ENCODE assay signal across 8 cellular contexts in the genomic region with DNA sequence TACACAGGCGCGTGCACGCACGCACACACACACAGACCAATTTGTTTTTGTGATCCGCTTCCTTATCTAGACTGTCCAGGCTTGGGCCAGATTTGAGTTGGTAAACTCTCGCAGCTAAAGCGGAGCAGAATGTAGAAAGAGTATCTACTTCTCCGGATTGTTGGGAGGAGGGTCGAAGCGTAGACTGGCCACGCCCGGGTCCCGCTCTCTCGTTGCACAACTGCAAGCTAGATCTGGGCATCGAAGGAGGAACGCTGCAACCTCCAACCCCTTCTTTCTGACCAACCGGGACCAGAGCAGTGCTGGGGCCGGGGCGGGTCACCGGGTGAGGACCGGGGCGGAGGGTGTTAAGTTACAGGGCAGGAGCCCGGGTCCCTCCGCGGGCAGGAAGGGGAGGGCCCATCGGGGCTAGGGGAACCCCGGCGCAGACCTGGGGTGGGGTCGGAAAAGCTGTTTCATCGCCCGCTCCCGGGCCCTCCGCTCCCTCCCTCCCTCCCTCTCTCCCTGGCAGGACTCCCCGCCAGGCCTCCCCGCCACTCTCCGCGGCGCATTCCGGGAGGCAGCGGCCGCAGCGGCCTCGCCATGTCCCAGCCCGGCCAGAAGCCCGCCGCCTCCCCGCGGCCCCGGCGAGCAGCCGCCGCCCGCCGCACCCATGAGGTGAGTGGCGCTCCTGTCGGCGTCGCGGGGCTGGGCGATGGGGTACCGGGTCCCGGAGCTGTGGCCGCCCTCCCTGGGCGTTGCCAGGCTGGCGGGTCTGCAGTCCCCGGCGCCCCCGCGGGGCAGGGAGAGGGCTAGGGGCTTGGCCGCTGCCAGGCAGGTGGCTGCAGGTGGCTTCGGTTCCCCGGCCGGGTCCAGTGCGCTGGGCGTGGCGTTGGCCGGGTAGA. TPM values are rescaled to one million over a fixed set of nuclear protein-coding genes. Genes with fewer than 3 reads are reported as not detected.
DNase-seq lines count a peak whose midpoint lies in the region; ATAC-seq, FAIRE-seq and TF ChIP-seq lines count a peak whose summit lies in the region.

A gene with protein sequence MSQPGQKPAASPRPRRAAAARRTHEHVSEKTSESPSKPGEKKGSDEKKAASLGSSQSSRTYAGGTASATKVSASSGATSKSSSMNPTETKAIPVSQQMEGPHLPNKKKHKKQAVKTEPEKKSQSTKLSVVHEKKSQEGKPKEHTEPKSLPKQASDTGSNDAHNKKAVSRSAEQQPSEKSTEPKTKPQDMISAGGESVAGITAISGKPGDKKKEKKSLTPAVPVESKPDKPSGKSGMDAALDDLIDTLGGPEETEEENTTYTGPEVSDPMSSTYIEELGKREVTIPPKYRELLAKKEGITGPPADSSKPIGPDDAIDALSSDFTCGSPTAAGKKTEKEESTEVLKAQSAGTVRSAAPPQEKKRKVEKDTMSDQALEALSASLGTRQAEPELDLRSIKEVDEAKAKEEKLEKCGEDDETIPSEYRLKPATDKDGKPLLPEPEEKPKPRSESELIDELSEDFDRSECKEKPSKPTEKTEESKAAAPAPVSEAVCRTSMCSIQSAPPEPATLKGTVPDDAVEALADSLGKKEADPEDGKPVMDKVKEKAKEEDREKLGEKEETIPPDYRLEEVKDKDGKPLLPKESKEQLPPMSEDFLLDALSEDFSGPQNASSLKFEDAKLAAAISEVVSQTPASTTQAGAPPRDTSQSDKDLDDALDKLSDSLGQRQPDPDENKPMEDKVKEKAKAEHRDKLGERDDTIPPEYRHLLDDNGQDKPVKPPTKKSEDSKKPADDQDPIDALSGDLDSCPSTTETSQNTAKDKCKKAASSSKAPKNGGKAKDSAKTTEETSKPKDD (plus strand): TSS at position 536 of the 884 bp plus-strand sequence. CDS start 47 bp downstream, at position 583.

- H2BK15ac ChIP-seq in mesenchymal stem cell (ENCODE audit: low read depth, poor library complexity, severe bottlenecking), result peak within 1 kb of the TSS; percentile 93

- H3K9ac ChIP-seq in mesenchymal stem cell (ENCODE audit: low read length), result peak within 1 kb of the TSS; percentile 97

- H3K4me3 ChIP-seq in A549 (peak within 1 kb of the TSS; percentile 93), mesenchymal stem cell (ENCODE audit: insufficient read depth in 1 of 2, low read depth in 1 of 2, low read length in 2 of 2) (peak within 1 kb of the TSS; percentile 94 to 97)

- peak; percentile 87 to 90 for ATAC-seq in A549
- ATAC-seq in GM18511 (IDR thresholded peaks at IDR 0.05; ENCODE audit: unreplicated experiment), result peak; percentile 71
- ATAC-seq in HG03025 (IDR thresholded peaks at IDR 0.05; ENCODE audit: low FRiP score, unreplicated experiment), result peak; percentile 57

- CTCF ChIA-PET in A549 (lab: Yijun Ruan, JAX), result interaction anchor here (0.6 to 3.3 kb wide), 11 partner anchors 10 to 146 kb away, joined by 3 to 12 read pairs (median 5); partner anchors contain the start of gene ERAP1

- peak; percentile 23 for FAIRE-seq in A549 (lab: Jason Lieb, UNC)

- TF ChIP-seq RAD21 in A549 (conservative IDR thresholded peaks at IDR 0.05 in 1 of 2, IDR thresholded peaks at IDR 0.05 in 1 of 2), result no peak; a peak in 1 of 5 replicates

- H2BK12ac ChIP-seq in mesenchymal stem cell (ENCODE audit: low read length in 2 of 2), result peak within 1 kb of the TSS; percentile 15 to 90

- H3K9me3 ChIP-seq in A549, result no peaks in the 10 kb centered on the region
- H3K9me3 ChIP-seq in mesenchymal stem cell (ENCODE audit: control insufficient read depth, low read length), result no peaks in the 10 kb centered on the region

- H3K4me1 ChIP-seq in A549 (peaks cover 67% of the 10 kb centered on the region), mesenchymal stem cell (ENCODE audit: control insufficient read depth, insufficient read depth, low read depth, low read length) (peaks cover 10% of the 10 kb centered on the region)

- TF ChIP-seq CTCF in A549 (IDR thresholded peaks at IDR 0.05), result no peak

- peak within 1 kb of the TSS; percentile 50 for H2AK5ac ChIP-seq in mesenchymal stem cell (ENCODE audit: low read length, severe bottlenecking)

- peak within 1 kb of the TSS; percentile 96 to 99 for H3K14ac ChIP-seq in mesenchymal stem cell (ENCODE audit: low read length in 2 of 2)

- 1% methylated on average over 22 of the region's 77 CpGs for WGBS in A549 (ENCODE audit: missing lambda C conversion rate)
- WGBS in mesenchymal stem cell, result under 1% methylated on average over 57 of the region's 77 CpGs

- peak within 1 kb of the TSS; percentile 73 for H4K91ac ChIP-seq in mesenchymal stem cell (ENCODE audit: low read length)

- H2BK120ac ChIP-seq in mesenchymal stem cell (ENCODE audit: low read depth, low read length), result peak within 1 kb of the TSS; percentile 95

- POLR2A ChIA-PET in A549 (lab: Yijun Ruan, JAX), result interaction anchor here (0.8 to 3.5 kb wide), 25 partner anchors 9 to 839 kb away, joined by 3 to 41 read pairs (median 4); partner anchors contain the start of genes ERAP1, GLRX and LNPEP

- H3K36me3 ChIP-seq in mesenchymal stem cell (ENCODE audit: control insufficient read depth in 1 of 2, insufficient read depth in 2 of 2, low read depth in 1 of 2, low read length in 2 of 2), result peaks cover 0 to 2% of the 10 kb centered on the region in 2 experiments

- DNase-seq in A549 (ENCODE audit: low read depth in 1 of 2, low spot score in 1 of 2), result peak; percentile 97 to 98
- peak; percentile 86 for DNase-seq in NCI-H69 (lab: John Stamatoyannopoulos, UW)
- peak; percentile 59 to 74 for DNase-seq in activated CD8-positive, alpha-beta memory T cell treated with anti-CD3 and anti-CD28 coated beads for 1 hour (ENCODE audit: extremely low read depth in 1 of 2, low read depth in 1 of 2)
- peak; percentile 55 for DNase-seq in effector CD8-positive, alpha-beta T cell (lab: John Stamatoyannopoulos, UW)
- peak; percentile 94 for DNase-seq in mesenchymal stem cell
- peak; percentile 64 for DNase-seq in stimulated activated CD8-positive, alpha-beta memory T cell treated with anti-CD3 and anti-CD28 coated beads, Interleukin-15, amount 100 ng/mL, for 1 hour (ENCODE audit: low read depth)

- TF ChIP-seq EP300 in A549 (IDR thresholded peaks at IDR 0.05), result no peak

- H3K27me3 ChIP-seq in mesenchymal stem cell (ENCODE audit: control insufficient read depth in 1 of 2, insufficient read depth in 1 of 2, low read length in 2 of 2), result no peaks in the 10 kb centered on the region

- H3K27ac ChIP-seq in A549 (peak within 1 kb of the TSS; percentile 98 to 100), mesenchymal stem cell (ENCODE audit: low read length, poor library complexity, severe bottlenecking) (peak within 1 kb of the TSS; percentile 93)

- H3K79me1 ChIP-seq in mesenchymal stem cell (replicated peaks; ENCODE audit: low read length, poor library complexity, severe bottlenecking), result peaks cover 10% of the 10 kb centered on the region

- peak within 1 kb of the TSS; percentile 96 for H3K18ac ChIP-seq in mesenchymal stem cell (ENCODE audit: low read depth in 1 of 2, low read length in 2 of 2)

- H2BK5ac ChIP-seq in mesenchymal stem cell (ENCODE audit: low read depth, low read length, poor library complexity, severe bottlenecking), result peak within 1 kb of the TSS; percentile 85

- H3K4me2 ChIP-seq in A549, result peak within 1 kb of the TSS; percentile 90
- peak within 1 kb of the TSS; percentile 66 for H3K4me2 ChIP-seq in mesenchymal stem cell (ENCODE audit: low read length, poor library complexity, severe bottlenecking)

- no peak for TF ChIP-seq POLR2A in A549 (IDR thresholded peaks at IDR 0.05; ENCODE audit: low read length)

- peak within 1 kb of the TSS in 1 of 2 experiments; percentile 93 for H3K23ac ChIP-seq in mesenchymal stem cell (ENCODE audit: low read length in 2 of 2)

- H3K4ac ChIP-seq in mesenchymal stem cell (ENCODE audit: low read depth in 1 of 2, low read length in 2 of 2), result peak within 1 kb of the TSS; percentile 85 to 98

- peak within 1 kb of the TSS; percentile 98 for H4K8ac ChIP-seq in mesenchymal stem cell (ENCODE audit: low read length)

- H2AFZ ChIP-seq in mesenchymal stem cell (ENCODE audit: low read depth, low read length), result peak within 1 kb of the TSS; percentile 98

TF ChIP-seq in A549, 52 proteins besides CTCF, POLR2A, EP300 and RAD21 (continues in another document):
- TF ChIP-seq, protein P1, sequence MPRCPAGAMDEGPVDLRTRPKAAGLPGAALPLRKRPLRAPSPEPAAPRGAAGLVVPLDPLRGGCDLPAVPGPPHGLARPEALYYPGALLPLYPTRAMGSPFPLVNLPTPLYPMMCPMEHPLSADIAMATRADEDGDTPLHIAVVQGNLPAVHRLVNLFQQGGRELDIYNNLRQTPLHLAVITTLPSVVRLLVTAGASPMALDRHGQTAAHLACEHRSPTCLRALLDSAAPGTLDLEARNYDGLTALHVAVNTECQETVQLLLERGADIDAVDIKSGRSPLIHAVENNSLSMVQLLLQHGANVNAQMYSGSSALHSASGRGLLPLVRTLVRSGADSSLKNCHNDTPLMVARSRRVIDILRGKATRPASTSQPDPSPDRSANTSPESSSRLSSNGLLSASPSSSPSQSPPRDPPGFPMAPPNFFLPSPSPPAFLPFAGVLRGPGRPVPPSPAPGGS (IDR thresholded peaks at IDR 0.05), result peak; percentile 22; the same call in 2 of the 3 replicates
- TF ChIP-seq HOXA7 (CRISPR knock-in tag; IDR thresholded peaks at IDR 0.05) (no peak), RARB (CRISPR knock-in tag; IDR thresholded peaks at IDR 0.05) (no peak), EHMT2 (IDR thresholded peaks at IDR 0.05; ENCODE audit: low read depth) (no peak), PHF8 (IDR thresholded peaks at IDR 0.05; ENCODE audit: borderline replicate concordance, low read depth) (peak; percentile 90; the same call in 1 of the 2 replicates), CBX2 (IDR thresholded peaks at IDR 0.05; ENCODE audit: borderline replicate concordance, low read depth) (no peak), CEBPB (IDR thresholded peaks at IDR 0.05) (peak; percentile 91 to 98), RFX5 (IDR thresholded peaks at IDR 0.05) (0 out of 2 replicates have a peak, but pooled peaks have one; percentile 37), JUN (IDR thresholded peaks at IDR 0.05) (peak; percentile 46 to 72; a peak in 4 of 5 replicates)
- TF ChIP-seq, protein P2, sequence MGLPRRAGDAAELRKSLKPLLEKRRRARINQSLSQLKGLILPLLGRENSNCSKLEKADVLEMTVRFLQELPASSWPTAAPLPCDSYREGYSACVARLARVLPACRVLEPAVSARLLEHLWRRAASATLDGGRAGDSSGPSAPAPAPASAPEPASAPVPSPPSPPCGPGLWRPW (IDR thresholded peaks at IDR 0.05), result peak; percentile 18; the same call in 1 of the 2 replicates

RNA-seq across cellular contexts. Expression of the gene that starts here (rescaled TPM):
- polyA plus RNA-seq in A549 (2011; rRNA removed) (223 and 257 TPM in 2 replicates), A549 (2017; fragmentation: RNase III; extraction: RNeasy Plus Mini Kit Qiagen cat#74134 plus additional on column Dnase treatment) (150 to 172 TPM (median 163 TPM) in 3 replicates)
- polyA plus RNA-seq in A549 (2012; cell fraction: cytosol; rRNA removed), result 48.9 and 52.6 TPM in 2 replicates
- 39.1 and 51.1 TPM in 2 replicates for polyA plus RNA-seq in A549 (2012; cell fraction: nucleus; rRNA removed)
- polyA minus RNA-seq in A549 (2011; rRNA and poly(A)+ RNA removed), result 111 and 112 TPM in 2 replicates
- polyA plus RNA-seq in mesenchymal stem cell (2013, experiment 1 of 2), result 217 TPM
- 216 TPM for polyA plus RNA-seq in mesenchymal stem cell (2013, experiment 2 of 2)

Comparison
In these comparisons a context has a peak if more than half of its experiments do, and no peak if none do; other contexts are left out.
1. Peak in every context shown above with its lines: DNase-seq, ATAC-seq, H3K4me3 ChIP-seq and H3K27ac ChIP-seq.